8 cellular contexts compared by ENCODE assay signal in genomic region chr2:119174216-119174992, GRCh38. TPM values are rescaled to one million over a fixed set of nuclear protein-coding genes. Genes with fewer than 3 reads are reported as not detected.
DNase-seq lines count a peak whose midpoint lies in the region; ATAC-seq and TF ChIP-seq lines count a peak whose summit lies in the region.

No MANE protein-coding gene starts in this region.

- no peak overlapping the region for H3K4me2 ChIP-seq in OCI-LY7 (ENCODE audit: low read length)

- no peaks in the 10 kb centered on the region for H3K36me3 ChIP-seq in OCI-LY7 (ENCODE audit: insufficient read depth, low read length)

- BruUV-seq in OCI-LY7 (replicated peaks; lab: Mats Ljungman, UMichigan) = no TSS peak

- ATAC-seq in Right ventricle myocardium superior (ENCODE audit: poor library complexity) (peak; percentile 48), Right ventricle myocardium inferior (no peak), HG03135 (IDR thresholded peaks at IDR 0.05; ENCODE audit: unreplicated experiment) (peak; percentile 70), HG03095 (IDR thresholded peaks at IDR 0.05; ENCODE audit: unreplicated experiment) (no peak)

- H3K79me2 ChIP-seq in OCI-LY7 (ENCODE audit: insufficient read depth, low read depth, low read length) = no peaks in the 10 kb centered on the region

- H3K9me3 ChIP-seq in OCI-LY7 (ENCODE audit: low read length) = no peaks in the 10 kb centered on the region

- H2AFZ ChIP-seq in OCI-LY7 (ENCODE audit: low read length) = no peak overlapping the region

- DNase-seq in Right ventricle myocardium superior (peak; percentile 56), Right ventricle myocardium inferior (ENCODE audit: missing footprints) (no peak), OCI-LY7 (ENCODE audit: low spot score) (peak; percentile 54), head of caudate nucleus (peak in 41 of 42 donors; percentile 9 to 81 (median 59))
- DNase-seq in activated T-helper 1 cell treated with anti-CD3 and anti-CD28 coated beads, Interleukin-12 subunit alpha, Interleukin-12 subunit beta, Interleukin-2, Interleukin-4 antibody, amounts not matched to agents 30 ng/mL and 10 ng/mL and 1 ng/mL, durations not matched to agents 14 hours and 24 hours and 36 hours (ENCODE audit: low spot score) = peak; percentile 8
- DNase-seq in stimulated activated CD4-positive, alpha-beta T cell treated with anti-CD3 and anti-CD28 coated beads, Interleukin-12 subunit alpha, Interleukin-12 subunit beta, amount 100 ng/mL, for 4 hours = peak; percentile 55

- no peaks in the 10 kb centered on the region for H3K4me1 Mint-ChIP-seq in activated T-helper 1 cell treated with anti-CD3 and anti-CD28 coated beads, Interleukin-12 subunit alpha, Interleukin-12 subunit beta, Interleukin-2, Interleukin-4 antibody, amounts not matched to agents 30 ng/mL and 10 ng/mL and 1 ng/mL, durations not matched to agents 14 hours and 24 hours and 36 hours (ENCODE audit: low read depth)

- H3K27ac Mint-ChIP-seq in activated T-helper 1 cell treated with anti-CD3 and anti-CD28 coated beads, Interleukin-12 subunit alpha, Interleukin-12 subunit beta, Interleukin-2, Interleukin-4 antibody, amounts not matched to agents 30 ng/mL and 10 ng/mL and 1 ng/mL, durations not matched to agents 14 hours and 24 hours and 36 hours = no peak overlapping the region

- H3K4me3 Mint-ChIP-seq in activated T-helper 1 cell treated with anti-CD3 and anti-CD28 coated beads, Interleukin-12 subunit alpha, Interleukin-12 subunit beta, Interleukin-2, Interleukin-4 antibody, amounts not matched to agents 30 ng/mL and 10 ng/mL and 1 ng/mL, durations not matched to agents 14 hours and 24 hours and 36 hours = no peak overlapping the region

- no peaks in the 10 kb centered on the region for H3K9me2 ChIP-seq in OCI-LY7 (ENCODE audit: insufficient read depth, low read length)

- H3K9me3 Mint-ChIP-seq in activated T-helper 1 cell treated with anti-CD3 and anti-CD28 coated beads, Interleukin-12 subunit alpha, Interleukin-12 subunit beta, Interleukin-2, Interleukin-4 antibody, amounts not matched to agents 30 ng/mL and 10 ng/mL and 1 ng/mL, durations not matched to agents 14 hours and 24 hours and 36 hours = no peaks in the 10 kb centered on the region

- CTCF ChIA-PET in OCI-LY7 (lab: Charles Lee; ENCODE audit: unreplicated experiment) = no interaction called here

- no peak overlapping the region for H3K4me3 ChIP-seq in OCI-LY7 (ENCODE audit: low read depth, low read length, poor library complexity, severe bottlenecking)

- no peaks in the 10 kb centered on the region for H3K27me3 Mint-ChIP-seq in activated T-helper 1 cell treated with anti-CD3 and anti-CD28 coated beads, Interleukin-12 subunit alpha, Interleukin-12 subunit beta, Interleukin-2, Interleukin-4 antibody, amounts not matched to agents 30 ng/mL and 10 ng/mL and 1 ng/mL, durations not matched to agents 14 hours and 24 hours and 36 hours (ENCODE audit: insufficient read depth)

- H3K27ac ChIP-seq in OCI-LY7 (ENCODE audit: low read depth, low read length, poor library complexity, severe bottlenecking) = no peak overlapping the region

- no peaks in the 10 kb centered on the region for H4K20me1 ChIP-seq in OCI-LY7 (ENCODE audit: insufficient read depth, low read length)

- no peaks in the 10 kb centered on the region for H3K4me1 ChIP-seq in OCI-LY7 (ENCODE audit: insufficient read depth, low read length, poor library complexity, severe bottlenecking)

- POLR2A ChIA-PET in OCI-LY7 (lab: Charles Lee) = no interaction called here

- intact Hi-C loops in Right ventricle myocardium superior (cut with DNase I) (no loop called here), Right ventricle myocardium inferior (cut with DNase I) (loop anchor here (5.0 kb wide), 1 partner anchor 162 kb away; no protein-coding TSS in a partner anchor), OCI-LY7 (cut with micrococcal nuclease; ENCODE audit: unreplicated experiment) (loop anchor here (1.0 kb wide), 1 partner anchor 292 kb away; no protein-coding TSS in a partner anchor), head of caudate nucleus (cut with DNase I) (no loop called here)
- intact Hi-C loops in activated T-helper 1 cell treated with anti-CD3 and anti-CD28 coated beads, Interleukin-12 subunit alpha, Interleukin-12 subunit beta, Interleukin-2, Interleukin-4 antibody, amounts not matched to agents 30 ng/mL and 10 ng/mL and 1 ng/mL, durations not matched to agents 14 hours and 24 hours and 36 hours (cut with micrococcal nuclease) = loop anchor here (2.0 kb wide), 1 partner anchor 952 kb away; no protein-coding TSS in a partner anchor

- no peaks in the 10 kb centered on the region for H3K36me3 Mint-ChIP-seq in activated T-helper 1 cell treated with anti-CD3 and anti-CD28 coated beads, Interleukin-12 subunit alpha, Interleukin-12 subunit beta, Interleukin-2, Interleukin-4 antibody, amounts not matched to agents 30 ng/mL and 10 ng/mL and 1 ng/mL, durations not matched to agents 14 hours and 24 hours and 36 hours (ENCODE audit: low read depth)

- peak; percentile 91 for TF ChIP-seq CTCF in OCI-LY7 (conservative IDR thresholded peaks at IDR 0.05; ENCODE audit: low read length)

RNA-seq across cellular contexts. Expression of gene C1QL2, which starts 15.9 kb away (rescaled TPM):
- total RNA-seq in Right ventricle myocardium superior = not detected
- not detected for total RNA-seq in Right ventricle myocardium inferior
- total RNA-seq in OCI-LY7 (2014; rRNA removed; shearing (Covaris generic)) = not detected in 2 replicates
- total RNA-seq in OCI-LY7 (2022) = not detected in 2 replicates
- not detected in 2 replicates for total RNA-seq in activated T-helper 1 cell treated with anti-CD3 and anti-CD28 coated beads, Interleukin-12 subunit alpha, Interleukin-12 subunit beta, Interleukin-2, Interleukin-4 antibody, amounts not matched to agents 30 ng/mL and 10 ng/mL and 1 ng/mL, durations not matched to agents 14 hours and 24 hours and 36 hours

RNA-seq across cellular contexts. Expression of gene STEAP3, which starts 49.2 kb away (rescaled TPM):
- total RNA-seq in Right ventricle myocardium superior = 10.8 TPM
- 12.9 TPM for total RNA-seq in Right ventricle myocardium inferior
- total RNA-seq in OCI-LY7 (2014; rRNA removed; shearing (Covaris generic)) = not detected in 2 replicates
- total RNA-seq in OCI-LY7 (2022) = not detected in 2 replicates
- 0.07 and 0.13 TPM in 2 replicates for total RNA-seq in activated T-helper 1 cell treated with anti-CD3 and anti-CD28 coated beads, Interleukin-12 subunit alpha, Interleukin-12 subunit beta, Interleukin-2, Interleukin-4 antibody, amounts not matched to agents 30 ng/mL and 10 ng/mL and 1 ng/mL, durations not matched to agents 14 hours and 24 hours and 36 hours

Comparison
In these comparisons a context has a peak if more than half of its experiments do, and no peak if none do; other contexts are left out.
1. ATAC-seq: peak in Right ventricle myocardium superior (single experiment) and HG03135 (single experiment); none in Right ventricle myocardium inferior (single experiment) and HG03095 (single experiment).
2. intact Hi-C loops: an anchor here in Right ventricle myocardium inferior (5.0 kb wide), OCI-LY7 (1.0 kb wide) and activated T-helper 1 cell treated with anti-CD3 and anti-CD28 coated beads, Interleukin-12 subunit alpha, Interleukin-12 subunit beta, Interleukin-2, Interleukin-4 antibody, amounts not matched to agents 30 ng/mL and 10 ng/mL and 1 ng/mL, durations not matched to agents 14 hours and 24 hours and 36 hours (2.0 kb wide); none called in Right ventricle myocardium superior and head of caudate nucleus.
3. RNA of gene STEAP3, which starts 49.2 kb away (total RNA-seq): 12.9 TPM in Right ventricle myocardium inferior (single experiment) and 10.8 TPM in Right ventricle myocardium superior (single experiment); 0.07 to 0.13 TPM in activated T-helper 1 cell treated with anti-CD3 and anti-CD28 coated beads, Interleukin-12 subunit alpha, Interleukin-12 subunit beta, Interleukin-2, Interleukin-4 antibody, amounts not matched to agents 30 ng/mL and 10 ng/mL and 1 ng/mL, durations not matched to agents 14 hours and 24 hours and 36 hours and not detected in OCI-LY7; every median in the first group is over 10 times any median in the second.